Comparison of ENCODE assay signal across 13 cellular contexts in the genomic region with DNA sequence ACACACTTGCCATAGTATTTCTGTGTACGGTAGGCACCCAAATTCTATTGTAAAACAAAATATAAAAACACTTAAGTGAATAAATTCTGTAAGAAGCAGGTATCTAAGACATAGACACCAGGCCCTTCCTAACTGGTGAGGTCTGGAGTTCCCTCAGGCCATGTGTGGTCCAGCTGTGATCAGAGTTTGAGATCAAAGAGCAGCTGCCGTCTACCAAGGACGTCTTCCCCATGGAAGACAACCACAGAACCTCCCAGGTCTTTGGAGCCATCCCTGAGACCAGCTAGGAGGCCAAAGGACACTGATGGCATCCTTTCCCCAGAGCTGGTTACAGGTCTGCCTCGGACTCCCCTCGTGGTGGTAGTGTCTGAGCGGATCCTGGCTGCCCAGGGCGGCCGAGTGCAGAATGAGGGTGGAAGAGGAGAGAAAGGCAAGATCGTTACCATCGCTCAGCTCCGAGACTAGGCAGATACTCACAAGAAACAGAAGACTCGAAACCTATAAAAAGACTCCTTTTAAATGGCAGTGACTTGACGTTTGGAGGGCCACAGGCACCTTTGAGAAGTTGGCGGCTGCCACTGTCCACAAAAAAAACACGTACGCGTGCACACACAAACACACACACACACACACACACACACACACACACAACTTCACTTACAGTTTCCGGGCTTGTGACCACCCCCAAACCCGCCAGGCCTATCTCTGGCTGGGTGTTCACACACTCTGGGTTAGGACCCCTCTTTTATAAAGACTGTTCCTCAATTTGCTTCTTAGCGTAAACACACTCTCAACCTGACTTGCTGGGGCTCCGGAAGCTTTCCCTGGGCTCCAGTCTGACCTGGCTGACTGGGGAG. TPM values are rescaled to one million over a fixed set of nuclear protein-coding genes. Genes with fewer than 3 reads are reported as not detected.
DNase-seq lines count a peak whose midpoint lies in the region; ATAC-seq and TF ChIP-seq lines count a peak whose summit lies in the region.
"Had no signal": no experiment of that assay in that cellular context is flagged by ENCODE, and none has a peak within 500 bp of the region (broad histone marks: within the 10 kb centered on the region; RNA-seq: fewer than 3 reads in every experiment).

No MANE protein-coding gene starts in this region.

- H3K27me3 ChIP-seq in colonic mucosa (no peaks in the 10 kb centered on the region), uterus (no peaks in the 10 kb centered on the region)
- H3K27me3 ChIP-seq: pancreas had no signal

- H3K36me3 Mint-ChIP-seq in neural crest cell (ENCODE audit: low read depth) = no peaks in the 10 kb centered on the region
- no peaks in the 10 kb centered on the region for H3K36me3 Mint-ChIP-seq in stimulated activated memory B cell treated with anti-CD40 and anti-IgM and Interleukin-4, amounts not matched to agents 10 μg/mL and 1 μg/mL and 100 μg/mL, for 72 hours

- H3K27me3 Mint-ChIP-seq in neural crest cell (ENCODE audit: low read depth) = no peaks in the 10 kb centered on the region
- peaks cover 17% of the 10 kb centered on the region for H3K27me3 Mint-ChIP-seq in stimulated activated memory B cell treated with anti-CD40 and anti-IgM and Interleukin-4, amounts not matched to agents 10 μg/mL and 1 μg/mL and 100 μg/mL, for 72 hours

- H3K27ac ChIP-seq in colonic mucosa = no peak overlapping the region
- H3K27ac ChIP-seq in uterus = peak overlapping the region; percentile 46 to 68

- TF ChIP-seq POLR2A in uterus (IDR thresholded peaks at IDR 0.05) = no peak

- ATAC-seq in left cardiac atrium = no peak
- ATAC-seq in stimulated activated memory B cell treated with anti-CD40 and anti-IgM and Interleukin-4, amounts not matched to agents 10 μg/mL and 1 μg/mL and 100 μg/mL, for 72 hours = no peak
- ATAC-seq: pancreas had no signal

- H3K4me1 ChIP-seq in colonic mucosa (no peaks in the 10 kb centered on the region), uterus (peaks cover 8 to 30% of the 10 kb centered on the region in 2 donors)

- no peak overlapping the region for H3K4me3 Mint-ChIP-seq in neural crest cell
- no peak overlapping the region for H3K4me3 Mint-ChIP-seq in stimulated activated memory B cell treated with anti-CD40 and anti-IgM and Interleukin-4, amounts not matched to agents 10 μg/mL and 1 μg/mL and 100 μg/mL, for 72 hours

- H3K36me3 ChIP-seq in colonic mucosa = no peaks in the 10 kb centered on the region
- H3K36me3 ChIP-seq in uterus = no peaks in the 10 kb centered on the region
- H3K36me3 ChIP-seq: pancreas had no signal

- no peaks in the 10 kb centered on the region for H3K9me3 Mint-ChIP-seq in neural crest cell
- H3K9me3 Mint-ChIP-seq in stimulated activated memory B cell treated with anti-CD40 and anti-IgM and Interleukin-4, amounts not matched to agents 10 μg/mL and 1 μg/mL and 100 μg/mL, for 72 hours = no peaks in the 10 kb centered on the region

- H3K9ac ChIP-seq in colonic mucosa (ENCODE audit: low read depth in 2 of 2, low read length in 2 of 2) = peak overlapping the region; percentile 12 to 47

- intact Hi-C loops in left cardiac atrium (cut with DNase I) (no loop called here), cardiac septum (cut with DNase I) (no loop called here), colonic mucosa (cut with DNase I) (no loop called here), uterus (cut with DNase I; ENCODE audit: low total_unique reads) (no loop called here)

- H3K9me3 ChIP-seq in colonic mucosa = no peaks in the 10 kb centered on the region
- H3K9me3 ChIP-seq in uterus = no peaks in the 10 kb centered on the region
- H3K9me3 ChIP-seq: pancreas had no signal

- TF ChIP-seq CTCF in colonic mucosa (IDR thresholded peaks at IDR 0.05) = no peak
- TF ChIP-seq CTCF in neural crest cell (conservative IDR thresholded peaks at IDR 0.05) = no peak
- TF ChIP-seq CTCF in uterus (IDR thresholded peaks at IDR 0.05) = no peak

- peak overlapping the region; percentile 91 for H3K27ac Mint-ChIP-seq in neural crest cell (ENCODE audit: unreplicated experiment)
- H3K27ac Mint-ChIP-seq in stimulated activated memory B cell treated with anti-CD40 and anti-IgM and Interleukin-4, amounts not matched to agents 10 μg/mL and 1 μg/mL and 100 μg/mL, for 72 hours = no peak overlapping the region

- peak; percentile 10 for DNase-seq in left cardiac atrium
- no peak for DNase-seq in cardiac septum (ENCODE audit: low spot score)
- DNase-seq in colonic mucosa = no peak
- no peak for DNase-seq in neural crest cell (ENCODE audit: low read depth, low spot score)
- no peak for DNase-seq in uterus
- no peak for DNase-seq in COLO668 (lab: John Stamatoyannopoulos, UW; ENCODE audit: unreplicated experiment)
- DNase-seq in amygdala (lab: John Stamatoyannopoulos, UW) = no peak
- DNase-seq: DMS 273 treated with DMSO at 0.1 percent for 48 hours, hippocampal formation, NCI-H1092 treated with DMSO at 0.1 percent for 48 hours, NCI-H446, pancreas had no signal

- H3K4me3 ChIP-seq in colonic mucosa (no peak overlapping the region), uterus (no peak overlapping the region)
- H3K4me3 ChIP-seq: pancreas had no signal

- peaks cover 55% of the 10 kb centered on the region for H3K4me1 Mint-ChIP-seq in neural crest cell
- peaks cover 27% of the 10 kb centered on the region for H3K4me1 Mint-ChIP-seq in stimulated activated memory B cell treated with anti-CD40 and anti-IgM and Interleukin-4, amounts not matched to agents 10 μg/mL and 1 μg/mL and 100 μg/mL, for 72 hours

RNA-seq across cellular contexts. Expression of gene TIMP2, which starts 7.5 kb away (rescaled TPM):
- total RNA-seq in left cardiac atrium = 100 to 1,000 TPM; 161 to 191 TPM
- 95.5 TPM for total RNA-seq in cardiac septum
- 10 to 100 TPM; 42.8 to 86.1 TPM for total RNA-seq in colonic mucosa
- 58.5 and 60.2 TPM in 2 replicates for total RNA-seq in neural crest cell
- 100 to 1,000 TPM; 119 to 399 (median 127) TPM for total RNA-seq in uterus

RNA-seq across cellular contexts. Expression of gene CEP295NL, which starts 14.7 kb away (rescaled TPM):
- total RNA-seq in left cardiac atrium (1 to 10 TPM; 1.7 to 2.3 TPM), cardiac septum (1.6 TPM), colonic mucosa (under 1 TPM; 0.72 to 0.82 TPM), neural crest cell (1.2 TPM in 2 replicates), uterus (10 to 100 TPM in 1 of 4 donors, 1 to 10 TPM in 2, not detected in 1; 1.8 to 14.5 (median 3.8) TPM)
